ENCODE assay signal across 13 cellular contexts in genomic region chr2:240013343-240013742, GRCh38. TPM values are rescaled to one million over a fixed set of nuclear protein-coding genes. Genes with fewer than 3 reads are reported as not detected.
DNase-seq lines count a peak whose midpoint lies in the region; ATAC-seq, FAIRE-seq and TF ChIP-seq lines count a peak whose summit lies in the region.
"Had no signal": no experiment of that assay in that cellular context is flagged by ENCODE, and none has a peak within 500 bp of the region (broad histone marks: within the 10 kb centered on the region; RNA-seq: fewer than 3 reads in every experiment).

No MANE protein-coding gene starts in this region.

- peaks cover 13% of the 10 kb centered on the region for H3K36me3 Mint-ChIP-seq in natural killer cell

- no peak overlapping the region for H3K27ac Mint-ChIP-seq in natural killer cell

- H3K9me3 ChIP-seq in adipocyte (ENCODE audit: control insufficient read depth, low read length) (no peaks in the 10 kb centered on the region), kidney (ENCODE audit: control insufficient read depth in 1 of 2, low read length in 2 of 2) (no peaks in the 10 kb centered on the region)

- DNase-seq in AG10803 (ENCODE audit: low read depth) = peak; percentile 23
- DNase-seq in HL-60 (ENCODE audit: low read depth in 1 of 2, low spot score in 1 of 2) = no peak
- peak; percentile 19 for DNase-seq in adipocyte (ENCODE audit: low read depth)
- DNase-seq in kidney = no peak
- no peak for DNase-seq in natural killer cell
- DNase-seq in NCI-H524 (lab: John Stamatoyannopoulos, UW) = no peak
- DNase-seq in RPMI8226 = no peak
- DNase-seq: activated gamma-delta T cell; DMS79 treated with DMSO at 0.1 percent for 48 hours; stimulated activated CD4-positive, alpha-beta T cell treated with anti-CD3 and anti-CD28 coated beads, Interleukin-2, amount 100 ng/mL, for 48 hours had no signal

- H3K4me3 ChIP-seq in AG10803 (ENCODE audit: low read length) (no peak overlapping the region), HL-60 (replicated peaks; ENCODE audit: insufficient read depth, low read length) (no peak overlapping the region), adipocyte (ENCODE audit: low read length) (no peak overlapping the region), kidney (ENCODE audit: low read length in 2 of 2) (no peak overlapping the region)

- no peak overlapping the region for H3K4me3 Mint-ChIP-seq in natural killer cell

- H3K4me1 ChIP-seq in adipocyte (ENCODE audit: control insufficient read depth, insufficient read depth, low read length) (no peaks in the 10 kb centered on the region), kidney (ENCODE audit: control insufficient read depth in 1 of 2, insufficient read depth in 1 of 2, low read depth in 1 of 2, low read length in 2 of 2) (no peaks in the 10 kb centered on the region)

- no peak overlapping the region for H3K9ac ChIP-seq in adipocyte (ENCODE audit: low read length)
- no peak overlapping the region for H3K9ac ChIP-seq in kidney (ENCODE audit: low read length in 2 of 2)

- H3K36me3 ChIP-seq in adipocyte (ENCODE audit: control insufficient read depth, insufficient read depth, low read length, severe bottlenecking) (peaks cover 90% of the 10 kb centered on the region), kidney (ENCODE audit: control insufficient read depth in 1 of 2, insufficient read depth in 2 of 2, low read length in 2 of 2) (peaks cover 44 to 45% of the 10 kb centered on the region in 2 donors)

- H3K27me3 ChIP-seq in HL-60 (ENCODE audit: insufficient read depth, poor library complexity, severe bottlenecking) = no peaks in the 10 kb centered on the region
- no peaks in the 10 kb centered on the region for H3K27me3 ChIP-seq in adipocyte (replicated peaks; ENCODE audit: control insufficient read depth, insufficient read depth, low read length)

- no peaks in the 10 kb centered on the region for H3K27me3 Mint-ChIP-seq in natural killer cell (ENCODE audit: low read depth in 2 of 2)

- intact Hi-C loops in kidney (cut with DNase I) (no loop called here), natural killer cell (cut with micrococcal nuclease) (no loop called here)

- FAIRE-seq in kidney (lab: Jason Lieb, UNC) = peak; percentile 3

- H3K9me3 Mint-ChIP-seq in natural killer cell = no peaks in the 10 kb centered on the region

- ATAC-seq in natural killer cell (no peak), GM19328 (IDR thresholded peaks at IDR 0.05; ENCODE audit: unreplicated experiment) (no peak)

- H3K27ac ChIP-seq in HL-60 (replicated peaks) (no peak overlapping the region), kidney (ENCODE audit: low read depth in 2 of 2, low read length in 2 of 2) (no peak overlapping the region)
- H3K27ac ChIP-seq: epithelial cell of prostate had no signal

- peaks cover 5 to 8% of the 10 kb centered on the region in 2 donors for H3K4me1 Mint-ChIP-seq in natural killer cell

- TF ChIP-seq CTCF in AG10803 (conservative IDR thresholded peaks at IDR 0.05; ENCODE audit: low read length) (peak; percentile 45), HL-60 (IDR thresholded peaks at IDR 0.05; ENCODE audit: insufficient read depth, low read length) (peak; percentile 13), kidney (IDR thresholded peaks at IDR 0.05; ENCODE audit: borderline replicate concordance, extremely low read depth, insufficient read depth) (no peak), natural killer cell (IDR thresholded peaks at IDR 0.05) (no peak)

RNA-seq across cellular contexts. Expression of gene NDUFA10, which starts 11.8 kb away (rescaled TPM):
- total RNA-seq in kidney = 121 TPM
- 270 TPM for polyA plus RNA-seq in kidney (ENCODE audit: insufficient read depth, low read depth, low replicate concordance)
- total RNA-seq in natural killer cell = 100 to 1,000 TPM in 2 of 3 donors, 10 to 100 TPM in 1; 90.6 to 146 (median 107) TPM

RNA-seq across cellular contexts. Expression of gene OR6B2, which starts 16.9 kb away (rescaled TPM):
- total RNA-seq in kidney (not detected), natural killer cell (not detected)
- not detected for polyA plus RNA-seq in kidney (ENCODE audit: insufficient read depth, low read depth, low replicate concordance)
- total RNA-seq: mononuclear cell had no signal

RNA-seq across cellular contexts. Expression of gene OR6B3, which starts 40.0 kb away (rescaled TPM):
- total RNA-seq in kidney (not detected), natural killer cell (not detected)
- not detected for polyA plus RNA-seq in kidney (ENCODE audit: insufficient read depth, low read depth, low replicate concordance)
- total RNA-seq: mononuclear cell had no signal

Comparison
In these comparisons a context has a peak if more than half of its experiments do, and no peak if none do; other contexts are left out.
1. DNase-seq: peak in AG10803 (single experiment) and adipocyte (single experiment); none in HL-60 (0 of 2), kidney (single experiment), natural killer cell (single experiment), NCI-H524 (0 of 2) and RPMI8226 (single experiment).
2. CTCF ChIP-seq: peak in AG10803 (single experiment) and HL-60 (single experiment); none in kidney (single experiment) and natural killer cell (single experiment).